Comparison of ENCODE assay signal across 14 cellular contexts in the genomic region with DNA sequence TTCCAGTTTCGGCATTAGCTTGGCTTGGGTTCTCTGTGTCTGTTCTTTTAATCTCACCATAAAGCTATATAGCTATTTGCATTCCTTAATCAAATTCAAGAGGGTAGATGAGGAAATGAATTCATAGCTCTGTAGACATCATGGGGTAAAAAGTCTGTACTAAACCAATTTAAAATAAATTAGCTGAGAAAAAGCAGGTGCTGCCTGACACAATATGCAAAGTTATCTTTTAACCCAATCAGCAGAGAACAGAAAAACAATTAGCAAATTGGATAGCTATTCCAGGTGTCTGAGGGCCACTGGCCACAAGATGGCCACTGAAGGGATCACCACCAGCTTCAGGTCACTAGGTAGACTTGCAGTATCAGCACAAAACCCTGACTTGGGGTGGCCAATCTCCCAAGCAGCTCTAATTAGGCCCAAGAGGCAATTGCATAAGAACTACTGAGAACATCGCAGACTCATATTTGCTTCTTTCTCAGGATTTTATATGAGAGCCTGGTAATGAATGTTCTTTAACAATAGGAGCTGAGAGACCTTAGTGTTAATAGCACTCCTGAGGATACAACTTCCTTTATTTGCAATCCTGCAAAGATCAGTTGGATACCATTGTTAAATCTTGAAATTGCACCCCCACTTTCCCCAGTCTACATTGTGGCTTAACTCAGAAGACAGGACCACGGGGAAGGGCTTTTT.
"Had no signal": no experiment of that assay in that cellular context is flagged by ENCODE, and none has a peak within 500 bp of the region (broad histone marks: within the 10 kb centered on the region; RNA-seq: fewer than 3 reads in every experiment).

No MANE protein-coding gene starts in this region.

- H3K27ac ChIP-seq: foreskin keratinocyte, left ventricle myocardium inferior, lower lobe of right lung, ovary, right atrium auricular region had no signal

- H3K4me3 ChIP-seq: left ventricle myocardium inferior, lower lobe of right lung, ovary, right atrium auricular region, smooth muscle cell had no signal

- H3K36me3 ChIP-seq: left ventricle myocardium inferior, lower lobe of right lung, ovary, right atrium auricular region had no signal

- H3K27me3 ChIP-seq: foreskin keratinocyte, ovary, right atrium auricular region had no signal

- H3K4me1 ChIP-seq: foreskin keratinocyte, left ventricle myocardium inferior, lower lobe of right lung, right atrium auricular region had no signal

- H3K9me3 ChIP-seq: left ventricle myocardium inferior, lower lobe of right lung, ovary, right atrium auricular region had no signal

- DNase-seq: effector memory CD8-positive, alpha-beta T cell; foreskin keratinocyte; kidney; left cardiac atrium; left ventricle myocardium inferior; lower lobe of right lung; natural killer cell; nucleus accumbens; ovary; stimulated activated CD4-positive, alpha-beta T cell treated with anti-CD3 and anti-CD28 coated beads, Interleukin-2, amount 100 ng/mL, for 48 hours; stimulated activated naive CD4-positive, alpha-beta T cell treated with Interleukin-2 at 50 U/mL for 16 hours; trophoblast cell had no signal

- ATAC-seq: effector memory CD8-positive, alpha-beta T cell; foreskin keratinocyte; left cardiac atrium; lower lobe of right lung; natural killer cell had no signal
